ENCODE assay signal across 11 cellular contexts in genomic region chr22:16600644-16601436, GRCh38. TPM values are rescaled to one million over a fixed set of nuclear protein-coding genes. Genes with fewer than 3 reads are reported as not detected.
DNase-seq lines count a peak whose midpoint lies in the region; ATAC-seq, FAIRE-seq and TF ChIP-seq lines count a peak whose summit lies in the region.
"Not testable (repeated sequence)": the region's sequence is repeated elsewhere in the genome, so short reads cannot be mapped to it uniquely, and the experiment has no call there.
"Had no signal": no experiment of that assay in that cellular context is flagged by ENCODE, and none has a peak within 500 bp of the region (broad histone marks: within the 10 kb centered on the region; RNA-seq: fewer than 3 reads in every experiment).

No MANE protein-coding gene starts in this region.

- not testable (repeated sequence) for H2AFZ ChIP-seq in endothelial cell of umbilical vein (ENCODE audit: low read depth, low read length)

- H3K4me3 Mint-ChIP-seq in T-helper 17 cell, result peak overlapping the region; percentile 41

- DNase-seq in GM03348 (ENCODE audit: low spot score), result peak; percentile 31
- not testable (repeated sequence) for DNase-seq in T-helper 17 cell
- peak; percentile 40 for DNase-seq in activated T-helper 9 cell treated with anti-CD3 and anti-CD28 coated beads, Interleukin-2, amount 50 U/mL, for 16 hours (ENCODE audit: low read depth)
- peak; percentile 55 for DNase-seq in endothelial cell of umbilical vein (ENCODE audit: low read depth, low spot score)
- DNase-seq in hippocampal formation (lab: John Stamatoyannopoulos, UW), result peak; percentile 46 to 75
- peak in 52 of 56 donors; percentile 3 to 89 (median 67) for DNase-seq in nucleus accumbens (lab: John Stamatoyannopoulos, UW)
- peak; percentile 19 to 46 for DNase-seq in stimulated activated CD4-positive, alpha-beta T cell treated with anti-CD3 and anti-CD28 coated beads, Interleukin-2, amount 100 ng/mL, for 24 hours
- peak; percentile 18 to 81 for DNase-seq in uterus

- H3K27ac Mint-ChIP-seq in T-helper 17 cell, result not testable (repeated sequence)

- not testable (repeated sequence) for H3K9me1 ChIP-seq in endothelial cell of umbilical vein (replicated peaks; ENCODE audit: control insufficient read depth, extremely low read depth, insufficient read depth, low read length)

- peak; percentile 25 for ATAC-seq in T-helper 17 cell

- intact Hi-C loops in endothelial cell of umbilical vein (cut with micrococcal nuclease); uterus (cut with DNase I; ENCODE audit: low total_unique reads): not testable (repeated sequence)

- not testable (repeated sequence) for H3K36me3 Mint-ChIP-seq in T-helper 17 cell (ENCODE audit: low read depth)

- dilution Hi-C loops in endothelial cell of umbilical vein (cut with MboI; ENCODE audit: extremely low pct_ligation_motif_present, low sequenced_read_pairs), result not testable (repeated sequence)

- not testable (repeated sequence) for H3K36me3 ChIP-seq in endothelial cell of umbilical vein (ENCODE audit: control insufficient read depth in 2 of 2, extremely low read depth in 1 of 2, insufficient read depth in 2 of 2, low read length in 2 of 2); uterus

- H3K27me3 ChIP-seq in endothelial cell of umbilical vein (ENCODE audit: control insufficient read depth in 2 of 2, insufficient read depth in 2 of 2, low read length in 2 of 2); uterus: not testable (repeated sequence)

- H3K4me2 ChIP-seq in endothelial cell of umbilical vein (ENCODE audit: insufficient read depth, low read length), result not testable (repeated sequence)

- POLR2A ChIA-PET in endothelial cell of umbilical vein (lab: Charles Lee), result not testable (repeated sequence)

- H4K20me1 ChIP-seq in endothelial cell of umbilical vein (replicated peaks; ENCODE audit: control insufficient read depth, extremely low read depth, insufficient read depth, low read length), result not testable (repeated sequence)

- H3K27me3 Mint-ChIP-seq in T-helper 17 cell, result peaks cover 30% of the 10 kb centered on the region

- not testable (repeated sequence) for TF ChIP-seq CTCF in endothelial cell of umbilical vein (IDR thresholded peaks at IDR 0.05; ENCODE audit: extremely low read depth in 1 of 2, insufficient read depth in 1 of 2, low read depth in 1 of 2, low read length in 2 of 2); uterus (IDR thresholded peaks at IDR 0.05)

- not testable (repeated sequence) for H3K4me1 ChIP-seq in endothelial cell of umbilical vein (ENCODE audit: control insufficient read depth, extremely low read depth, insufficient read depth, low read length); uterus

- H3K27ac ChIP-seq in endothelial cell of umbilical vein (ENCODE audit: insufficient read depth, low read depth, low read length); uterus: not testable (repeated sequence)

- peak; percentile 67 for FAIRE-seq in endothelial cell of umbilical vein (lab: Jason Lieb, UNC)

- CTCF ChIA-PET in endothelial cell of umbilical vein (lab: Charles Lee), result not testable (repeated sequence)

- not testable (repeated sequence) for H3K9me3 ChIP-seq in T-helper 17 cell (ENCODE audit: control insufficient read depth, low read length, poor library complexity, severe bottlenecking); endothelial cell of umbilical vein (replicated peaks; ENCODE audit: control insufficient read depth, insufficient read depth, low read length); uterus

- TF ChIP-seq POLR2A in endothelial cell of umbilical vein (IDR thresholded peaks at IDR 0.05; ENCODE audit: low read depth, low read length); uterus (IDR thresholded peaks at IDR 0.05): not testable (repeated sequence)

- not testable (repeated sequence) for H3K9ac ChIP-seq in endothelial cell of umbilical vein (replicated peaks; ENCODE audit: extremely low read depth, insufficient read depth, low read length)

- H3K4me1 Mint-ChIP-seq in T-helper 17 cell, result not testable (repeated sequence)

- not testable (repeated sequence) for BruUV-seq in endothelial cell of umbilical vein (replicated peaks; lab: Mats Ljungman, UMichigan)

- H3K79me2 ChIP-seq in endothelial cell of umbilical vein (ENCODE audit: control insufficient read depth, insufficient read depth, low read length), result not testable (repeated sequence)

- not testable (repeated sequence) for H3K4me3 ChIP-seq in endothelial cell of umbilical vein (replicated peaks in 1 of 3; ENCODE audit: insufficient read depth in 1 of 3, low read depth in 1 of 3, low read length in 3 of 3)
- peak overlapping the region in 1 of 2 donors; percentile 32 for H3K4me3 ChIP-seq in uterus

TF ChIP-seq in endothelial cell of umbilical vein, 7 proteins besides CTCF, POLR2A, EP300 and RAD21:
- TF ChIP-seq EZH2 (IDR thresholded peaks at IDR 0.05; ENCODE audit: borderline replicate concordance, low read depth, low read length, severe bottlenecking), result peak; percentile 34
TF ChIP-seq in endothelial cell of umbilical vein: peak in this region for 1; not testable (repeated sequence) for 6.

RNA-seq across cellular contexts. Expression of gene CCT8L2, which starts 8.2 kb away (rescaled TPM):
- under 1 TPM in 1 of 2 donors, not detected in 1; 0.16 TPM for total RNA-seq in T-helper 17 cell
- total RNA-seq in endothelial cell of umbilical vein, result not detected in 2 replicates
- not detected in 2 replicates for polyA plus RNA-seq in endothelial cell of umbilical vein
- not detected in 2 replicates for polyA plus RNA-seq in endothelial cell of umbilical vein (2011; cell fraction: cytosol; rRNA removed)
- polyA plus RNA-seq in endothelial cell of umbilical vein (2011; cell fraction: nucleus; rRNA removed), result not detected in 2 replicates
- polyA plus RNA-seq in endothelial cell of umbilical vein (2012), result not detected in 2 replicates
- polyA minus RNA-seq in endothelial cell of umbilical vein, result not detected in 2 replicates
- polyA minus RNA-seq in endothelial cell of umbilical vein (2011; cell fraction: cytosol; rRNA and poly(A)+ RNA removed), result not detected
- polyA minus RNA-seq in endothelial cell of umbilical vein (2011; cell fraction: nucleus; rRNA and poly(A)+ RNA removed), result not detected in 2 replicates
- not detected for total RNA-seq in uterus
- total RNA-seq: H4, HT1080, smooth muscle cell had no signal
- polyA plus RNA-seq: smooth muscle cell had no signal
